In the genomic region with DNA sequence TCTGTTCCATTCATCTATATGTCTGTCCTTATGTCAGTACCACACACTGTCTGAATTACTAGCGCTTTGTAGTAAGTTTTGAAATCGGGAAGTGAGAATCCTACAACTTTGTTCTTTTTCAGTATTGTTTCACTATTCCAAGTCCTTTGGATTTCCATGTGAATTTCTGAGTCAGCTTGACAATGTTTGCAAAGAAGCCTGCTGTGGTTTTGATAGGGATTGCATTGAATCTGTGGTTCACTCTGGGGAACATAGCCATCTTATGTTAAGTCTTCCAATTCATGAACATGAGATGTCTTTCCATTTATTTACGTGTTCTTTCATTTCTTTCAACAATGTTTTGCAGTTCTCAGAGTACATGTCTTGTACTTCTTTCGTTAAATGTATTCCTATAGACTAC, we compare ENCODE assay signal across 1 cellular context.
TF ChIP-seq lines count a peak whose summit lies in the region.

No MANE protein-coding gene starts in this region.

TF ChIP-seq in SK-N-SH treated with all-trans-retinoic acid at 6 μM for 48 hours, 23 proteins besides CTCF, POLR2A, EP300 and RAD21 (continued from another document):
- TF ChIP-seq BACH2 (CRISPR knock-in tag; IDR thresholded peaks at IDR 0.05; ENCODE audit: borderline replicate concordance) (no peak), ARNTL (CRISPR knock-in tag; IDR thresholded peaks at IDR 0.05; ENCODE audit: borderline replicate concordance, low read depth) (no peak), GLIS3 (CRISPR knock-in tag; IDR thresholded peaks at IDR 0.05) (no peak), CSDC2 (CRISPR knock-in tag; IDR thresholded peaks at IDR 0.05) (no peak), ZNF8 (CRISPR knock-in tag; IDR thresholded peaks at IDR 0.05) (no peak), RARB (CRISPR knock-in tag; IDR thresholded peaks at IDR 0.05) (no peak), ZNF70 (CRISPR knock-in tag; IDR thresholded peaks at IDR 0.05) (no peak)
- TF ChIP-seq, protein P1, sequence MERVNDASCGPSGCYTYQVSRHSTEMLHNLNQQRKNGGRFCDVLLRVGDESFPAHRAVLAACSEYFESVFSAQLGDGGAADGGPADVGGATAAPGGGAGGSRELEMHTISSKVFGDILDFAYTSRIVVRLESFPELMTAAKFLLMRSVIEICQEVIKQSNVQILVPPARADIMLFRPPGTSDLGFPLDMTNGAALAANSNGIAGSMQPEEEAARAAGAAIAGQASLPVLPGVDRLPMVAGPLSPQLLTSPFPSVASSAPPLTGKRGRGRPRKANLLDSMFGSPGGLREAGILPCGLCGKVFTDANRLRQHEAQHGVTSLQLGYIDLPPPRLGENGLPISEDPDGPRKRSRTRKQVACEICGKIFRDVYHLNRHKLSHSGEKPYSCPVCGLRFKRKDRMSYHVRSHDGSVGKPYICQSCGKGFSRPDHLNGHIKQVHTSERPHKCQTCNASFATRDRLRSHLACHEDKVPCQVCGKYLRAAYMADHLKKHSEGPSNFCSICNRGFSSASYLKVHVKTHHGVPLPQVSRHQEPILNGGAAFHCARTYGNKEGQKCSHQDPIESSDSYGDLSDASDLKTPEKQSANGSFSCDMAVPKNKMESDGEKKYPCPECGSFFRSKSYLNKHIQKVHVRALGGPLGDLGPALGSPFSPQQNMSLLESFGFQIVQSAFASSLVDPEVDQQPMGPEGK (CRISPR knock-in tag; IDR thresholded peaks at IDR 0.05; ENCODE audit: borderline replicate concordance), result no peak
